ENCODE assay signal across 14 cellular contexts in genomic region chr17:74805543-74805991, GRCh38. TPM values are rescaled to one million over a fixed set of nuclear protein-coding genes. Genes with fewer than 3 reads are reported as not detected.
"Had no signal": no experiment of that assay in that cellular context is flagged by ENCODE, and none has a peak within 500 bp of the region (broad histone marks: within the 10 kb centered on the region; RNA-seq: fewer than 3 reads in every experiment).

No MANE protein-coding gene starts in this region.

- H3K27me3 ChIP-seq: dorsolateral prefrontal cortex had no signal

- DNase-seq: activated B cell treated with CpG ODN at 0.5 μM for 24 hours; activated CD4-positive, alpha-beta T cell treated with anti-CD3 and anti-CD28 coated beads, Interleukin-2, amount 10 ng/mL, durations not matched to agents 24 days and 14 days; activated CD8-positive, alpha-beta memory T cell treated with anti-CD3 and anti-CD28 coated beads, Interleukin-2, amount 50 U/mL, for 48 hours; activated CD8-positive, alpha-beta T cell treated with anti-CD3 and anti-CD28 coated beads, Interleukin-2, amount 10 ng/mL, durations not matched to agents 7 days and 5 days; activated gamma-delta T cell treated with Interleukin-2 at 50 U/mL for 16 hours; activated naive CD8-positive, alpha-beta T cell treated with anti-CD3 and anti-CD28 coated beads for 36 hours; aorta; endodermal cell; mesendoderm; stimulated activated CD4-positive, alpha-beta T cell treated with anti-CD3 and anti-CD28 coated beads, Interleukin-1b, Interleukin-23, amount 100 ng/mL, for 48 hours; stimulated activated naive CD8-positive, alpha-beta T cell treated with anti-CD3 and anti-CD28 coated beads, Interleukin-15, amount 100 ng/mL, for 72 hours; T-helper 17 cell had no signal

- H3K4me3 ChIP-seq: dorsolateral prefrontal cortex had no signal

- ATAC-seq: activated CD8-positive, alpha-beta T cell treated with anti-CD3 and anti-CD28 coated beads, Interleukin-2, amount 10 ng/mL, durations not matched to agents 7 days and 5 days; stimulated activated naive CD8-positive, alpha-beta T cell treated with anti-CD3 and anti-CD28 coated beads, Interleukin-15, amount 100 ng/mL, for 72 hours; T-helper 17 cell had no signal

RNA-seq across cellular contexts. Expression of gene GRIN2C, which starts 54.1 kb away (rescaled TPM):
- total RNA-seq: activated B cell treated with CpG ODN at 0.5 μM for 24 hours; activated naive CD8-positive, alpha-beta T cell treated with anti-CD3 and anti-CD28 coated beads for 36 hours; epithelial cell of proximal tubule; T-helper 17 cell had no signal
